In genomic region chr3:168455814-168456213, GRCh38 we compare ENCODE assay signal across 16 cellular contexts.
DNase-seq lines count a peak whose midpoint lies in the region; ATAC-seq and TF ChIP-seq lines count a peak whose summit lies in the region.
"Had no signal": no experiment of that assay in that cellular context is flagged by ENCODE, and none has a peak within 500 bp of the region (broad histone marks: within the 10 kb centered on the region; RNA-seq: fewer than 3 reads in every experiment).

No MANE protein-coding gene starts in this region.

- H3K23ac ChIP-seq in trophoblast cell (ENCODE audit: low read length), result no peak overlapping the region

- H3K36me3 Mint-ChIP-seq in WTC11, result no peaks in the 10 kb centered on the region
- H3K36me3 Mint-ChIP-seq: CD4-positive, CD25-positive, alpha-beta regulatory T cell; CD8-positive, alpha-beta memory T cell had no signal

- TF ChIP-seq CTCF in WTC11 (IDR thresholded peaks at IDR 0.05) (no peak), upper lobe of right lung (IDR thresholded peaks at IDR 0.05) (no peak)

- peaks cover 0 to under 1% (median 0%) of the 10 kb centered on the region in 11 experiments; a peak in 1 of 22 replicates for H3K9me3 ChIP-seq in BLaER1 treated with 17β-estradiol and CSF1 and Interleukin-3, amounts not matched to agents 10 nM and 100 nM (replicated peaks in 1 of 11)
- H3K9me3 ChIP-seq in trophoblast cell (ENCODE audit: insufficient read depth, low read depth, low read length) (no peaks in the 10 kb centered on the region), upper lobe of right lung (no peaks in the 10 kb centered on the region)
- H3K9me3 ChIP-seq: Caco-2, HAP-1 had no signal

- H2AK5ac ChIP-seq in trophoblast cell (ENCODE audit: low read length), result no peak overlapping the region

- H4K12ac ChIP-seq in trophoblast cell (ENCODE audit: low read depth, low read length), result no peak overlapping the region

- H3K4me3 ChIP-seq in BLaER1 treated with 17β-estradiol and CSF1 and Interleukin-3, amounts not matched to agents 10 nM and 100 nM, result no peak overlapping the region
- H3K4me3 ChIP-seq in trophoblast cell (ENCODE audit: low read depth, low read length) (peak overlapping the region; percentile 53), upper lobe of right lung (no peak overlapping the region)
- H3K4me3 ChIP-seq: HAP-1 had no signal

- H4K91ac ChIP-seq in trophoblast cell (ENCODE audit: low read depth, low read length), result no peak overlapping the region

- H4K8ac ChIP-seq in trophoblast cell (ENCODE audit: low read depth, low read length), result no peak overlapping the region

- POLR2A ChIA-PET in WTC11 (lab: Charles Lee), result no interaction called here

- H3K4me3 Mint-ChIP-seq in WTC11, result no peak overlapping the region
- H3K4me3 Mint-ChIP-seq: B cell; CD4-positive, CD25-positive, alpha-beta regulatory T cell; CD8-positive, alpha-beta memory T cell had no signal

- no peak overlapping the region for H2AFZ ChIP-seq in trophoblast cell (ENCODE audit: insufficient read depth, low read length, poor library complexity)

- H4K20me1 ChIP-seq in BLaER1 treated with 17β-estradiol and CSF1 and Interleukin-3, amounts not matched to agents 10 nM and 100 nM, result no peaks in the 10 kb centered on the region

- H3K27me3 ChIP-seq in BLaER1 treated with 17β-estradiol and CSF1 and Interleukin-3, amounts not matched to agents 10 nM and 100 nM, result no peaks in the 10 kb centered on the region
- H3K27me3 ChIP-seq in trophoblast cell (ENCODE audit: insufficient read depth, low read length), result no peaks in the 10 kb centered on the region
- H3K27me3 ChIP-seq in upper lobe of right lung, result no peaks in the 10 kb centered on the region

- H3K9me3 Mint-ChIP-seq in WTC11, result peaks cover under 1% of the 10 kb centered on the region; the same call in 1 of the 2 replicates

- H3K4me1 Mint-ChIP-seq in WTC11, result peaks cover 9% of the 10 kb centered on the region
- H3K4me1 Mint-ChIP-seq: B cell; CD4-positive, CD25-positive, alpha-beta regulatory T cell; CD8-positive, alpha-beta memory T cell had no signal

- no CpG with 5 or more reads among the region's 5 CpGs for WGBS in trophoblast cell (ENCODE audit: extremely low coverage, insufficient coverage, insufficient read length)

- H3K79me2 ChIP-seq in trophoblast cell (ENCODE audit: control insufficient read depth, insufficient read depth, low read length, poor library complexity), result no peaks in the 10 kb centered on the region

- peaks cover 0 to 20% (median 5%) of the 10 kb centered on the region in 10 experiments; a peak in 10 of 20 replicates for H3K4me1 ChIP-seq in BLaER1 treated with 17β-estradiol and CSF1 and Interleukin-3, amounts not matched to agents 10 nM and 100 nM
- no peaks in the 10 kb centered on the region for H3K4me1 ChIP-seq in trophoblast cell (ENCODE audit: control insufficient read depth in 1 of 2, insufficient read depth in 2 of 2, low read length in 2 of 2)
- H3K4me1 ChIP-seq in upper lobe of right lung, result no peaks in the 10 kb centered on the region
- H3K4me1 ChIP-seq: Caco-2 had no signal

- ATAC-seq in WTC11 (peak; percentile 67), upper lobe of right lung (no peak), GM21367 (IDR thresholded peaks at IDR 0.05; ENCODE audit: unreplicated experiment) (no peak)

- no peak overlapping the region for H3K4ac ChIP-seq in trophoblast cell (ENCODE audit: low read depth, low read length)

- no peaks in the 10 kb centered on the region for H3K79me1 ChIP-seq in trophoblast cell (ENCODE audit: low read length)

- 0 out of 22 replicates have a peak overlapping the region, but pooled peaks of 1 of the 11 experiments have one; percentile 40 for H3K27ac ChIP-seq in BLaER1 treated with 17β-estradiol and CSF1 and Interleukin-3, amounts not matched to agents 10 nM and 100 nM
- H3K27ac ChIP-seq in trophoblast cell (ENCODE audit: low read depth, low read length), result no peak overlapping the region
- no peak overlapping the region for H3K27ac ChIP-seq in upper lobe of right lung

- H2BK5ac ChIP-seq in trophoblast cell (ENCODE audit: low read depth, low read length, poor library complexity), result no peak overlapping the region

- H3K4me2 ChIP-seq in BLaER1 treated with 17β-estradiol and CSF1 and Interleukin-3, amounts not matched to agents 10 nM and 100 nM, result peak overlapping the region in 6 of 11 experiments; percentile 14 to 28 (median 15); a peak in 7 of 22 replicates
- H3K4me2 ChIP-seq in trophoblast cell (ENCODE audit: low read length), result no peak overlapping the region

- CTCF ChIA-PET in WTC11 (lab: Charles Lee), result interaction anchor here (0.6 kb wide), 1 partner anchor 244 kb away, joined by 4 read pairs; no protein-coding TSS in a partner anchor

- H3K36me3 ChIP-seq in BLaER1 treated with 17β-estradiol and CSF1 and Interleukin-3, amounts not matched to agents 10 nM and 100 nM, result no peaks in the 10 kb centered on the region
- no peaks in the 10 kb centered on the region for H3K36me3 ChIP-seq in trophoblast cell (ENCODE audit: control insufficient read depth in 1 of 2, insufficient read depth in 2 of 2, low read length in 2 of 2)
- no peaks in the 10 kb centered on the region for H3K36me3 ChIP-seq in upper lobe of right lung
- H3K36me3 ChIP-seq: HAP-1 had no signal

- H3K27me3 Mint-ChIP-seq in WTC11 (ENCODE audit: low read depth), result no peaks in the 10 kb centered on the region
- H3K27me3 Mint-ChIP-seq: B cell; CD4-positive, CD25-positive, alpha-beta regulatory T cell; CD8-positive, alpha-beta memory T cell had no signal

- no peak overlapping the region for H3K14ac ChIP-seq in trophoblast cell (ENCODE audit: low read length)

- intact Hi-C loops in upper lobe of right lung (cut with DNase I), result no loop called here

- H2BK120ac ChIP-seq in trophoblast cell (ENCODE audit: insufficient read depth, low read length, poor library complexity), result no peak overlapping the region

- H2BK12ac ChIP-seq in trophoblast cell (ENCODE audit: low read length), result no peak overlapping the region

- no peak overlapping the region for H3K18ac ChIP-seq in trophoblast cell (ENCODE audit: low read length)

- DNase-seq in NAMALWA (ENCODE audit: low spot score), result peak; percentile 16
- DNase-seq in WTC11 (ENCODE audit: low spot score), result no peak
- DNase-seq in trophoblast cell, result no peak
- DNase-seq in upper lobe of right lung, result no peak
- DNase-seq in GF-D8 (lab: John Stamatoyannopoulos, UW), result no peak
- DNase-seq: C1 segment of cervical spinal cord; Caco-2; CD4-positive, CD25-positive, alpha-beta regulatory T cell; CD8-positive, alpha-beta memory T cell; DMS153; DMS79; GDM1 had no signal

- no peak overlapping the region for H3K27ac Mint-ChIP-seq in WTC11
- H3K27ac Mint-ChIP-seq: B cell; CD4-positive, CD25-positive, alpha-beta regulatory T cell had no signal

- no peak overlapping the region for H3K9ac ChIP-seq in BLaER1 treated with 17β-estradiol and CSF1 and Interleukin-3, amounts not matched to agents 10 nM and 100 nM
- H3K9ac ChIP-seq in trophoblast cell (ENCODE audit: low read length), result no peak overlapping the region

TF ChIP-seq in WTC11, 78 proteins besides CTCF, POLR2A, EP300 and RAD21 (continues in another document):
- TF ChIP-seq OVOL2 (CRISPR knock-in tag; IDR thresholded peaks at IDR 0.05; ENCODE audit: borderline replicate concordance) (no peak), ATF6 (CRISPR knock-in tag; IDR thresholded peaks at IDR 0.05) (no peak), MAX (CRISPR knock-in tag; IDR thresholded peaks at IDR 0.05) (no peak), IRF2 (CRISPR knock-in tag; IDR thresholded peaks at IDR 0.05; ENCODE audit: borderline replicate concordance, low read depth) (no peak), JUN (CRISPR knock-in tag; IDR thresholded peaks at IDR 0.05) (no peak), GTF2I (CRISPR knock-in tag; conservative IDR thresholded peaks at IDR 0.05) (no peak), ZNF121 (CRISPR knock-in tag; IDR thresholded peaks at IDR 0.05) (no peak), E2F4 (CRISPR knock-in tag; IDR thresholded peaks at IDR 0.05; ENCODE audit: borderline replicate concordance, low read depth) (no peak), ZMAT4 (CRISPR knock-in tag; IDR thresholded peaks at IDR 0.05) (no peak), RELA (CRISPR knock-in tag; IDR thresholded peaks at IDR 0.05; ENCODE audit: borderline replicate concordance) (no peak), ZNF671 (CRISPR knock-in tag; IDR thresholded peaks at IDR 0.05) (no peak)
